ENCODE assay signal across 1 cellular context in genomic region chr6:43383021-43383667, GRCh38.
TF ChIP-seq lines count a peak whose summit lies in the region.

No MANE protein-coding gene starts in this region.

TF ChIP-seq in GM12878, 131 proteins besides CTCF, POLR2A, EP300 and RAD21:
- TF ChIP-seq PML (IDR thresholded peaks at IDR 0.05; ENCODE audit: low read length) (no peak), ZNF207 (IDR thresholded peaks at IDR 0.05; ENCODE audit: borderline replicate concordance) (no peak), POU2F2 (IDR thresholded peaks at IDR 0.05; ENCODE audit: borderline replicate concordance, low read depth, low read length) (peak; percentile 17; the same call in 1 of the 3 replicates), JUNB (IDR thresholded peaks at IDR 0.05) (peak; percentile 45; the same call in 1 of the 2 replicates), ZNF217 (IDR thresholded peaks at IDR 0.05) (no peak), PKNOX1 (IDR thresholded peaks at IDR 0.05) (no peak), SIN3A (IDR thresholded peaks at IDR 0.05; ENCODE audit: low read depth, low read length) (no peak), RUNX3 (IDR thresholded peaks at IDR 0.05; ENCODE audit: low read length) (no peak), RAD51 (IDR thresholded peaks at IDR 0.05) (peak; percentile 25; the same call in 1 of the 2 replicates), ATF7 (IDR thresholded peaks at IDR 0.05; ENCODE audit: low read depth) (no peak), SMARCA5 (IDR thresholded peaks at IDR 0.05) (peak; percentile 87), ZZZ3 (IDR thresholded peaks at IDR 0.05; ENCODE audit: control insufficient read depth, insufficient read length, low read depth) (no peak), STAT3 (IDR thresholded peaks at IDR 0.05; ENCODE audit: low read depth, low read length) (no peak), TCF12 (IDR thresholded peaks at IDR 0.05; ENCODE audit: low read depth, low read length) (no peak), ELK1 (IDR thresholded peaks at IDR 0.05; ENCODE audit: low read depth, low read length) (no peak)
